Comparison of ENCODE assay signal across 13 cellular contexts in genomic region chr1:26019641-26020315, GRCh38. TPM values are rescaled to one million over a fixed set of nuclear protein-coding genes. Genes with fewer than 3 reads are reported as not detected.
DNase-seq lines count a peak whose midpoint lies in the region; ATAC-seq and TF ChIP-seq lines count a peak whose summit lies in the region.
"Had no signal": no experiment of that assay in that cellular context is flagged by ENCODE, and none has a peak within 500 bp of the region (broad histone marks: within the 10 kb centered on the region; RNA-seq: fewer than 3 reads in every experiment).

No MANE protein-coding gene starts in this region.

- H3K4me1 ChIP-seq in osteoblast (ENCODE audit: insufficient read depth, low read length), result peaks cover 86% of the 10 kb centered on the region

- no peak for ATAC-seq in GM21447 (IDR thresholded peaks at IDR 0.05; ENCODE audit: unreplicated experiment)
- ATAC-seq in HG03432 (IDR thresholded peaks at IDR 0.05; ENCODE audit: unreplicated experiment), result no peak
- ATAC-seq in GM21526 (IDR thresholded peaks at IDR 0.05; ENCODE audit: low FRiP score, unreplicated experiment), result no peak

- no peak for TF ChIP-seq CTCF in osteoblast (IDR thresholded peaks at IDR 0.05; ENCODE audit: extremely low read depth, low read depth, low read length)

- peak overlapping the region; percentile 69 for H3K4me3 ChIP-seq in osteoblast (ENCODE audit: insufficient read depth, low read length)
- H3K4me3 ChIP-seq: esophagus squamous epithelium had no signal

- no peaks in the 10 kb centered on the region for H3K27me3 ChIP-seq in osteoblast (ENCODE audit: insufficient read depth, low read length)
- H3K27me3 ChIP-seq: esophagus squamous epithelium had no signal

- no peaks in the 10 kb centered on the region for H3K9me3 ChIP-seq in osteoblast (ENCODE audit: low read depth, low read length)
- H3K9me3 ChIP-seq: esophagus squamous epithelium had no signal

- H2AFZ ChIP-seq in osteoblast (ENCODE audit: low read length), result peak overlapping the region; percentile 23

- no peaks in the 10 kb centered on the region for H3K36me3 ChIP-seq in osteoblast (ENCODE audit: insufficient read depth, low read length)
- H3K36me3 ChIP-seq: esophagus squamous epithelium had no signal

- peak overlapping the region; percentile 80 for H3K4me2 ChIP-seq in osteoblast (ENCODE audit: insufficient read depth, low read length)

- peaks cover 17% of the 10 kb centered on the region for H3K79me2 ChIP-seq in osteoblast (ENCODE audit: insufficient read depth, low read length)

- H4K20me1 ChIP-seq in osteoblast (ENCODE audit: insufficient read depth, low read length), result no peaks in the 10 kb centered on the region

- peak; percentile 34 for DNase-seq in SIG-M5 treated with dmso at 0.1 percent for 504 hours (lab: John Stamatoyannopoulos, UW; ENCODE audit: unreplicated experiment)
- no peak for DNase-seq in SIG-M5 (lab: John Stamatoyannopoulos, UW)
- DNase-seq in MV-4-11 (lab: John Stamatoyannopoulos, UW), result peak; percentile 91
- peak; percentile 66 for DNase-seq in cerebellar cortex (ENCODE audit: low spot score)
- DNase-seq in osteoblast (ENCODE audit: insufficient read length, low spot score, missing footprints), result peak; percentile 89
- DNase-seq: 8988T; esophagus squamous epithelium; islet precursor cell; NCI-H1436 treated with DMSO at 0.1 percent for 48 hours; stimulated activated CD4-positive, alpha-beta T cell treated with anti-CD3 and anti-CD28 coated beads, Interleukin-4, amount 100 ng/mL, for 24 hours had no signal

- H3K27ac ChIP-seq in osteoblast (ENCODE audit: low read depth, low read length), result peak overlapping the region; percentile 82
- H3K27ac ChIP-seq: esophagus squamous epithelium had no signal

RNA-seq across cellular contexts. Expression of gene EXTL1, which starts 1.8 kb away (rescaled TPM):
- total RNA-seq in osteoblast, result 1.4 and 3.2 TPM in 2 replicates
- total RNA-seq: esophagus squamous epithelium had no signal

RNA-seq across cellular contexts. Expression of gene PAFAH2, which starts 21.9 kb away (rescaled TPM):
- 6.5 and 6.9 TPM in 2 replicates for total RNA-seq in osteoblast

RNA-seq across cellular contexts. Expression of gene SLC30A2, which starts 26.1 kb away (rescaled TPM):
- total RNA-seq in osteoblast, result not detected in 2 replicates
- total RNA-seq: esophagus squamous epithelium had no signal

RNA-seq across cellular contexts. Expression of gene TRIM63, which starts 47.7 kb away (rescaled TPM):
- under 0.01 and 0.36 TPM in 2 replicates for total RNA-seq in osteoblast
